ENCODE assay signal across 1 cellular context in genomic region chr14:96357216-96357615, GRCh38.
TF ChIP-seq lines count a peak whose summit lies in the region.

No MANE protein-coding gene starts in this region.

TF ChIP-seq in HepG2, 621 proteins besides CTCF, POLR2A, EP300 and RAD21:
- no peak for TF ChIP-seq ZNF703 (CRISPR knock-in tag; IDR thresholded peaks at IDR 0.05; ENCODE audit: borderline replicate concordance)
- no peak for TF ChIP-seq SKI (IDR thresholded peaks at IDR 0.05; ENCODE audit: partially characterized antibody)
- no peak for TF ChIP-seq ONECUT2 (CRISPR knock-in tag; IDR thresholded peaks at IDR 0.05)
- no peak for TF ChIP-seq ZNF280D (CRISPR knock-in tag; IDR thresholded peaks at IDR 0.05)
- TF ChIP-seq ZNF292 (CRISPR knock-in tag; IDR thresholded peaks at IDR 0.05; ENCODE audit: borderline replicate concordance, low read depth): no peak
TF ChIP-seq in HepG2: peak in this region for 0.
